Comparison of ENCODE assay signal across 31 cellular contexts in genomic region chr5:67373518-67373917, GRCh38.
"Had no signal": no experiment of that assay in that cellular context is flagged by ENCODE, and none has a peak within 500 bp of the region (broad histone marks: within the 10 kb centered on the region; RNA-seq: fewer than 3 reads in every experiment).

No MANE protein-coding gene starts in this region.

- H3K4me1 Mint-ChIP-seq: natural killer cell had no signal

- H3K4me2 ChIP-seq: neural progenitor cell, smooth muscle cell had no signal

- H3K36me3 ChIP-seq: neural progenitor cell, ovary, spleen, suprapubic skin, tibial artery, transverse colon, upper lobe of right lung, uterus had no signal

- H3K9ac ChIP-seq: neural progenitor cell, parathyroid adenoma had no signal

- H3K9me3 Mint-ChIP-seq: natural killer cell; stimulated activated memory B cell treated with anti-CD40 and anti-IgM and Interleukin-4, amounts not matched to agents 10 μg/mL and 1 μg/mL and 100 μg/mL, for 72 hours; stimulated activated naive CD8-positive, alpha-beta T cell treated with anti-CD3 and anti-CD28 coated beads, Interleukin-15, amount 100 ng/mL, for 72 hours; type B pancreatic cell had no signal

- DNase-seq: natural killer cell; occipital lobe; ovary; posterior cingulate gyrus; psoas muscle; right cardiac atrium; spleen; stimulated activated CD4-positive, alpha-beta T cell treated with anti-CD3 and anti-CD28 coated beads, Interleukin-12 subunit alpha, Interleukin-12 subunit beta, amount 100 ng/mL, for 4 hours; stimulated activated CD4-positive, alpha-beta T cell treated with anti-CD3 and anti-CD28 coated beads, Interleukin-1b, Interleukin-23, amount 100 ng/mL, for 48 hours; stimulated activated CD4-positive, alpha-beta T cell treated with anti-CD3 and anti-CD28 coated beads, Interleukin-4, amount 100 ng/mL, for 1 hour; stimulated activated CD4-positive, alpha-beta T cell treated with anti-CD3 and anti-CD28 coated beads, Interleukin-4, amount 100 ng/mL, for 4 hours; stimulated activated CD8-positive, alpha-beta memory T cell treated with anti-CD3 and anti-CD28 coated beads, Interleukin-4, amount 100 ng/mL, for 48 hours; stimulated activated naive CD4-positive, alpha-beta T cell; stimulated activated naive CD8-positive, alpha-beta T cell treated with anti-CD3 and anti-CD28 coated beads, Interleukin-15, amount 100 ng/mL, for 72 hours; stimulated activated naive CD8-positive, alpha-beta T cell treated with anti-CD3 and anti-CD28 coated beads, Interleukin-15, Interleukin-2, amounts not matched to agents 100 U/mL and 50 U/mL, for 24 hours; substantia nigra; testis; tibial artery; transverse colon; upper lobe of right lung; uterus had no signal

- ATAC-seq: natural killer cell; psoas muscle; right cardiac atrium; sciatic nerve; stimulated activated memory B cell treated with anti-CD40 and anti-IgM and Interleukin-4, amounts not matched to agents 10 μg/mL and 1 μg/mL and 100 μg/mL, for 72 hours; stimulated activated naive CD8-positive, alpha-beta T cell treated with anti-CD3 and anti-CD28 coated beads, Interleukin-15, amount 100 ng/mL, for 72 hours; stimulated activated naive CD8-positive, alpha-beta T cell treated with anti-CD3 and anti-CD28 coated beads, Interleukin-15, Interleukin-2, amounts not matched to agents 100 U/mL and 50 U/mL, for 24 hours; upper lobe of right lung had no signal

- H3K27ac ChIP-seq: neural progenitor cell, ovary, parathyroid adenoma, psoas muscle, skin epidermis, spleen, suprapubic skin, testis, tibial artery, transverse colon, upper lobe of right lung, uterus had no signal

- H3K4me3 Mint-ChIP-seq: natural killer cell; nephron; neural progenitor cell; stimulated activated memory B cell treated with anti-CD40 and anti-IgM and Interleukin-4, amounts not matched to agents 10 μg/mL and 1 μg/mL and 100 μg/mL, for 72 hours; stimulated activated naive CD8-positive, alpha-beta T cell treated with anti-CD3 and anti-CD28 coated beads, Interleukin-15, amount 100 ng/mL, for 72 hours; type B pancreatic cell had no signal

- H3K4me3 ChIP-seq: neural progenitor cell, ovary, psoas muscle, skin epidermis, smooth muscle cell, spleen, suprapubic skin, testis, tibial artery, transverse colon, upper lobe of right lung, uterus had no signal

- H3K27me3 ChIP-seq: neural progenitor cell, ovary, spleen, suprapubic skin, testis, tibial artery, transverse colon, upper lobe of right lung, uterus had no signal

- H3K4me1 ChIP-seq: psoas muscle, spleen, testis, tibial artery, transverse colon, upper lobe of right lung, uterus had no signal

- H3K27ac Mint-ChIP-seq: natural killer cell; nephron; neural progenitor cell; progenitor cell of endocrine pancreas; stimulated activated memory B cell treated with anti-CD40 and anti-IgM and Interleukin-4, amounts not matched to agents 10 μg/mL and 1 μg/mL and 100 μg/mL, for 72 hours; type B pancreatic cell had no signal

- H3K36me3 Mint-ChIP-seq: natural killer cell; stimulated activated memory B cell treated with anti-CD40 and anti-IgM and Interleukin-4, amounts not matched to agents 10 μg/mL and 1 μg/mL and 100 μg/mL, for 72 hours; type B pancreatic cell had no signal

- H2AFZ ChIP-seq: neural progenitor cell, parathyroid adenoma had no signal

- H3K27me3 Mint-ChIP-seq: progenitor cell of endocrine pancreas; stimulated activated memory B cell treated with anti-CD40 and anti-IgM and Interleukin-4, amounts not matched to agents 10 μg/mL and 1 μg/mL and 100 μg/mL, for 72 hours; stimulated activated naive CD8-positive, alpha-beta T cell treated with anti-CD3 and anti-CD28 coated beads, Interleukin-15, amount 100 ng/mL, for 72 hours; type B pancreatic cell had no signal

- H3K9me3 ChIP-seq: ovary, psoas muscle, spleen, suprapubic skin, testis, tibial artery, transverse colon, upper lobe of right lung, uterus had no signal
